ENCODE assay signal across 8 cellular contexts in the genomic region with DNA sequence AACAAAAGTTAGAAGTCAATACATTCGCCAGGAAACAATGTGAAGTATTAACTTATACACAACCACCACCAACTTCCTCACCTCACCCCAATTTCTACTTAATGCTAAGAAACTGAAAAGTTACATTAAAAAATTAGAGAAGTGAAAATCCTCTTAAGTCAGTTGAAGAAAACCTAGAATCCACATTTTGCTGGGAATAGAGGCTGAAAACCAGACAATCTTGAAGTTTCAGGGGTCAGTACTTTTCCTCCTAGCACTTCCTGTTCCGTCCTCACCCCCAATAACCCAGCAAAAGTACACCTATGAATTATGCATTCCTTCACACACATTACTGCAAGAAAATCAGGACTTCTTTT. TPM values are rescaled to one million over a fixed set of nuclear protein-coding genes. Genes with fewer than 3 reads are reported as not detected.
DNase-seq lines count a peak whose midpoint lies in the region; ATAC-seq, FAIRE-seq and TF ChIP-seq lines count a peak whose summit lies in the region.

No MANE protein-coding gene starts in this region.

- TF ChIP-seq CTCF in A673 (conservative IDR thresholded peaks at IDR 0.05; ENCODE audit: low read depth, low read length) (no peak), D721Med (IDR thresholded peaks at IDR 0.05; ENCODE audit: insufficient read depth, missing control alignments) (no peak)

- peak overlapping the region; percentile 20 for H3K4me3 ChIP-seq in A673 (ENCODE audit: low read depth, low read length, poor library complexity, severe bottlenecking)

- POLR2A ChIA-PET in A673 (lab: Charles Lee; ENCODE audit: low non-redundant PET) = interaction anchor here (0.6 kb wide), 1 partner anchor 9 kb away, joined by 5 read pairs; no protein-coding TSS in a partner anchor

- peak overlapping the region; percentile 3 for H3K27ac Mint-ChIP-seq in activated naive CD8-positive, alpha-beta T cell treated with anti-CD3 and anti-CD28 coated beads, Interleukin-2, amount 50 U/mL, for 24 hours

- H3K36me3 ChIP-seq in A673 (ENCODE audit: insufficient read depth, low read length, poor library complexity, severe bottlenecking) = no peaks in the 10 kb centered on the region

- H3K9me3 Mint-ChIP-seq in activated naive CD8-positive, alpha-beta T cell treated with anti-CD3 and anti-CD28 coated beads, Interleukin-2, amount 50 U/mL, for 24 hours = no peaks in the 10 kb centered on the region

- peaks cover 11% of the 10 kb centered on the region for H3K36me3 Mint-ChIP-seq in activated naive CD8-positive, alpha-beta T cell treated with anti-CD3 and anti-CD28 coated beads, Interleukin-2, amount 50 U/mL, for 24 hours (ENCODE audit: low read depth)

- FAIRE-seq in D721Med (lab: Jason Lieb, UNC) = no peak

- DNase-seq in A673 (ENCODE audit: low spot score) (no peak), NCI-H526 (lab: John Stamatoyannopoulos, UW) (no peak), anterior cingulate cortex (lab: John Stamatoyannopoulos, UW) (no peak), AG08395 (ENCODE audit: low spot score) (no peak), D721Med (ENCODE audit: insufficient read length, low spot score) (no peak)
- no peak for DNase-seq in activated naive CD8-positive, alpha-beta T cell treated with anti-CD3 and anti-CD28 coated beads, Interleukin-2, amount 50 U/mL, for 24 hours

- intact Hi-C loops in A673 (cut with micrococcal nuclease; ENCODE audit: unreplicated experiment) = no loop called here

- no peaks in the 10 kb centered on the region for H3K9me3 ChIP-seq in A673 (ENCODE audit: low read depth, low read length, poor library complexity, severe bottlenecking)

- peak overlapping the region; percentile 34 for H3K4me3 Mint-ChIP-seq in activated naive CD8-positive, alpha-beta T cell treated with anti-CD3 and anti-CD28 coated beads, Interleukin-2, amount 50 U/mL, for 24 hours

- H3K27me3 Mint-ChIP-seq in activated naive CD8-positive, alpha-beta T cell treated with anti-CD3 and anti-CD28 coated beads, Interleukin-2, amount 50 U/mL, for 24 hours = no peaks in the 10 kb centered on the region

- no TSS peak for BruUV-seq in A673 (replicated peaks; lab: Mats Ljungman, UMichigan)

- H3K4me1 ChIP-seq in A673 (ENCODE audit: insufficient read depth, low read length, poor library complexity, severe bottlenecking) = peaks cover 24% of the 10 kb centered on the region

- peak overlapping the region; percentile 3 for H3K27ac ChIP-seq in A673 (ENCODE audit: low read depth, low read length, poor library complexity, severe bottlenecking)

- ATAC-seq in GM18909 (IDR thresholded peaks at IDR 0.05; ENCODE audit: poor library complexity, unreplicated experiment) (peak; percentile 40), HG03064 (IDR thresholded peaks at IDR 0.05; ENCODE audit: low read depth, unreplicated experiment) (peak; percentile 41)
- no peak for ATAC-seq in activated naive CD8-positive, alpha-beta T cell treated with anti-CD3 and anti-CD28 coated beads, Interleukin-2, amount 50 U/mL, for 24 hours

- no peaks in the 10 kb centered on the region for H3K27me3 ChIP-seq in A673 (replicated peaks; ENCODE audit: insufficient read depth, low read depth, low read length, poor library complexity)

- peaks cover 84% of the 10 kb centered on the region for H3K4me1 Mint-ChIP-seq in activated naive CD8-positive, alpha-beta T cell treated with anti-CD3 and anti-CD28 coated beads, Interleukin-2, amount 50 U/mL, for 24 hours

- CTCF ChIA-PET in A673 (lab: Charles Lee) = no interaction called here

RNA-seq across cellular contexts. Expression of gene YES1, which starts 6.3 kb away (rescaled TPM):
- 138 and 142 TPM in 2 replicates for total RNA-seq in A673 (2021)
